8 cellular contexts compared by ENCODE assay signal in the genomic region with DNA sequence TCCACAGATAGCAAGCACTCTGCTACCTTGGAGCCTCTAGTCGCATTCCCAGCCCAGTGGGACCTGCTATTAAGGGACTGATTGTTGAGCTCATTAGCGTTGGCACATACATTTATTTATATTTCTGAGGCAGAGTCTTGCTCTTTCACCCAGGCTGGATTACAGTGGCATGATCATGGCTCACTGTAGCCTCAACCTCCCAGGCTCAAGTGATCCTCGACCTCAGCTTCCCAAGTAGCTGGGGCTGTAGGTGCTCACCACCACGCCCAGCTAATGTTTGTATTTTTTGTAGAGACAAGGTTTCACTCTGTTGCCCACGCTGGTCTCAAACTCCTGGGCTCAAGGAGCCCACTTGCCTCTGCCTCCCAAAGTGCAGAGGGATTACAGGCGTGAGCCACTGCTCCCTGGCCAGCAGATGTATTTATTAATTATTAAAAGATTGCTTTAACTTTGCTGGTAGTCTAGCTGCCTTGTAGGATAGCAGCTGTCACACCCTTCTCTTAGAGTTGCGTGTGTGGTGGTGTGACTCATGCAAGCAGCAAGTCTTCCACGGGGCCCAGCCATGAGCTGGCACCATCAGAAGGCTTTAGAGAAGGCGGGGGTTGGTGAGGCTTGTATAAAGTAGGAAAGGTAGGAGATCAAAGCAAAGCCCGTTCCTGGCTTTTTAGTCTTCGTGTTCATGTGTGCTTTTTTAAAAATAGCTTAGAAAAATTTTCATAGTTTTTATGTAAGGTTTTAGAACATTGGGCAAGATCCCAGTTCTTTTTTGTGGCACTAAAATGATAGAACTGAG. TPM values are rescaled to one million over a fixed set of nuclear protein-coding genes. Genes with fewer than 3 reads are reported as not detected.
DNase-seq lines count a peak whose midpoint lies in the region; ATAC-seq and TF ChIP-seq lines count a peak whose summit lies in the region.

No MANE protein-coding gene starts in this region.

- no peak overlapping the region for H3K27ac ChIP-seq in heart right ventricle

- no peaks in the 10 kb centered on the region for H3K27me3 ChIP-seq in heart right ventricle

- DNase-seq in HS-5 (ENCODE audit: low read depth) (peak; percentile 56), fibroblast of peridontal ligament (ENCODE audit: extremely low read depth) (peak; percentile 78), NCI-H1417 treated with DMSO at 0.1 percent for 48 hours (lab: John Stamatoyannopoulos, UW) (no peak), heart right ventricle (no peak), DMS79 (lab: John Stamatoyannopoulos, UW) (no peak)
- DNase-seq in activated CD4-positive, alpha-beta T cell treated with anti-CD3 and anti-CD28 coated beads, Interleukin-2, amount 50 U/mL, for 48 hours = peak; percentile 57 to 71
- peak; percentile 74 for DNase-seq in stimulated activated CD4-positive, alpha-beta T cell treated with anti-CD3 and anti-CD28 coated beads, Interleukin-4, amount 100 ng/mL, for 24 hours
- DNase-seq in effector CD4-positive, alpha-beta T cell = no peak

- peaks cover 0 to 100% (median 24%) of the 10 kb centered on the region in 9 donors for H3K36me3 ChIP-seq in heart right ventricle

- intact Hi-C loops in heart right ventricle (cut with DNase I) = no loop called here

- H3K4me1 ChIP-seq in heart right ventricle = peaks cover 0 to 6% (median 0%) of the 10 kb centered on the region in 9 donors

- no peak for ATAC-seq in heart right ventricle

- no peaks in the 10 kb centered on the region for H3K9me3 ChIP-seq in heart right ventricle

- no peak for TF ChIP-seq CTCF in heart right ventricle (IDR thresholded peaks at IDR 0.05)

- 86 to 91% methylated on average over 11 of the region's 11 CpGs for WGBS in heart right ventricle, 2 donors

- no peak overlapping the region for H3K4me3 ChIP-seq in heart right ventricle

RNA-seq across cellular contexts. Expression of a gene that starts 16.5 kb away (rescaled TPM):
- total RNA-seq in heart right ventricle = 1 to 10 TPM; 1.5 to 4.1 (median 2.8) TPM
- 1 to 10 TPM; 4.0 to 5.4 TPM for polyA plus RNA-seq in heart right ventricle

RNA-seq across cellular contexts. Expression of a gene that starts 40.5 kb away (rescaled TPM):
- not detected for total RNA-seq in heart right ventricle
- not detected for polyA plus RNA-seq in heart right ventricle

RNA-seq across cellular contexts. Expression of a gene that starts 40.7 kb away (rescaled TPM):
- total RNA-seq in heart right ventricle = 10 to 100 TPM in 2 of 10 donors, 1 to 10 TPM in 8; 2.7 to 13.8 (median 6.6) TPM
- 1 to 10 TPM; 2.5 to 5.4 TPM for polyA plus RNA-seq in heart right ventricle

Comparison
In these comparisons a context has a peak if more than half of its experiments do, and no peak if none do; other contexts are left out.
1. DNase-seq: peak in HS-5 (single experiment), activated CD4-positive, alpha-beta T cell treated with anti-CD3 and anti-CD28 coated beads, Interleukin-2, amount 50 U/mL, for 48 hours (2 of 2), fibroblast of peridontal ligament (single experiment) and stimulated activated CD4-positive, alpha-beta T cell treated with anti-CD3 and anti-CD28 coated beads, Interleukin-4, amount 100 ng/mL, for 24 hours (single experiment); none in effector CD4-positive, alpha-beta T cell (single experiment), NCI-H1417 treated with DMSO at 0.1 percent for 48 hours (single experiment), heart right ventricle (0 of 2) and DMS79 (single experiment).